In genomic region chr7:485188-486081, GRCh38 we compare ENCODE assay signal across 11 cellular contexts. TPM values are rescaled to one million over a fixed set of nuclear protein-coding genes. Genes with fewer than 3 reads are reported as not detected.
DNase-seq lines count a peak whose midpoint lies in the region; ATAC-seq and TF ChIP-seq lines count a peak whose summit lies in the region.
"Had no signal": no experiment of that assay in that cellular context is flagged by ENCODE, and none has a peak within 500 bp of the region (broad histone marks: within the 10 kb centered on the region; RNA-seq: fewer than 3 reads in every experiment).

No MANE protein-coding gene starts in this region.

- dilution Hi-C loops in mammary epithelial cell (cut with HindIII; ENCODE audit: low sequenced_read_pairs) = no loop called here

- no peaks in the 10 kb centered on the region for H4K20me1 ChIP-seq in mammary epithelial cell (ENCODE audit: insufficient read depth, low read length)

- in situ Hi-C loops in mammary epithelial cell (cut with MboI; ENCODE audit: low sequenced_read_pairs in 2 of 2) = no loop called here

- TF ChIP-seq POLR2A in right lobe of liver (IDR thresholded peaks at IDR 0.05) (no peak), stomach (IDR thresholded peaks at IDR 0.05) (no peak)

- intact Hi-C loops in mammary epithelial cell (cut with micrococcal nuclease) (no loop called here), right lobe of liver (cut with DNase I) (no loop called here), stomach (cut with DNase I; ENCODE audit: low total_unique reads) (no loop called here)

- CTCF ChIA-PET in mammary epithelial cell (lab: Charles Lee; ENCODE audit: low non-redundant PET) = no interaction called here

- no peaks in the 10 kb centered on the region for H3K36me3 ChIP-seq in mammary epithelial cell (ENCODE audit: insufficient read depth, low read length)
- H3K36me3 ChIP-seq in right lobe of liver = no peaks in the 10 kb centered on the region
- H3K36me3 ChIP-seq in stomach = no peaks in the 10 kb centered on the region

- WGBS in mammary epithelial cell (ENCODE audit: low coverage, missing lambda C conversion rate) = 19% methylated on average over 8 of the region's 25 CpGs
- WGBS in right lobe of liver (ENCODE audit: insufficient coverage, low coverage, low lambda C conversion rate, missing lambda C conversion rate) = 76% methylated on average over 12 of the region's 25 CpGs
- WGBS in stomach, 5 donors = 29 to 50% (median 46%) methylated on average over 7 to 25 of the region's 25 CpGs

- no TSS peak for BruUV-seq in mammary epithelial cell (replicated peaks; lab: Mats Ljungman, UMichigan)

- no peak overlapping the region for H3K27ac ChIP-seq in mammary epithelial cell (ENCODE audit: insufficient read depth, low read depth, low read length)
- H3K27ac ChIP-seq in right lobe of liver = no peak overlapping the region
- no peak overlapping the region for H3K27ac ChIP-seq in stomach

- peak in 1 of 4 donors; percentile 23 for ATAC-seq in right lobe of liver
- ATAC-seq in GM18858 (IDR thresholded peaks at IDR 0.05; ENCODE audit: unreplicated experiment) = no peak
- ATAC-seq in HG03039 (IDR thresholded peaks at IDR 0.05; ENCODE audit: unreplicated experiment) = no peak
- ATAC-seq: CD8-positive, alpha-beta T cell; T-helper 17 cell had no signal

- no peak overlapping the region for H3K9ac ChIP-seq in mammary epithelial cell (ENCODE audit: insufficient read depth, low read length)

- peak overlapping the region; percentile 79 for H3K4me2 ChIP-seq in mammary epithelial cell (ENCODE audit: insufficient read depth, low read depth, low read length)

- TF ChIP-seq EP300 in stomach (IDR thresholded peaks at IDR 0.05) = no peak

- TF ChIP-seq CTCF in mammary epithelial cell (conservative IDR thresholded peaks at IDR 0.05 in 1 of 2, IDR thresholded peaks at IDR 0.05 in 1 of 2; ENCODE audit: extremely low read depth in 1 of 2, insufficient read depth in 1 of 2, low read depth in 1 of 2, low read length in 2 of 2) (peak in 1 of 2 donors; percentile 18), right lobe of liver (IDR thresholded peaks at IDR 0.05) (no peak), stomach (IDR thresholded peaks at IDR 0.05) (no peak)

- no peak overlapping the region for H3K4me3 ChIP-seq in mammary epithelial cell (replicated peaks in 1 of 3; ENCODE audit: insufficient read depth in 1 of 3, low read depth in 2 of 3, low read length in 3 of 3)
- no peak overlapping the region for H3K4me3 ChIP-seq in right lobe of liver
- no peak overlapping the region for H3K4me3 ChIP-seq in stomach

- H3K9me3 ChIP-seq in mammary epithelial cell (replicated peaks; ENCODE audit: insufficient read depth, low read length) = no peaks in the 10 kb centered on the region
- no peaks in the 10 kb centered on the region for H3K9me3 ChIP-seq in right lobe of liver
- no peaks in the 10 kb centered on the region for H3K9me3 ChIP-seq in stomach

- peak overlapping the region; percentile 76 for H2AFZ ChIP-seq in mammary epithelial cell (ENCODE audit: low read depth, low read length)

- H3K4me1 ChIP-seq in mammary epithelial cell (ENCODE audit: insufficient read depth, low read length) (peaks cover 30% of the 10 kb centered on the region), right lobe of liver (no peaks in the 10 kb centered on the region), stomach (peaks cover 0 to 22% (median 13%) of the 10 kb centered on the region in 4 donors)

- H3K27me3 ChIP-seq in mammary epithelial cell (ENCODE audit: insufficient read depth, low read length) = no peaks in the 10 kb centered on the region
- no peaks in the 10 kb centered on the region for H3K27me3 ChIP-seq in right lobe of liver
- H3K27me3 ChIP-seq in stomach = peaks cover 0 to 42% (median 3%) of the 10 kb centered on the region in 3 donors

- DNase-seq in HT-29 (ENCODE audit: low spot score) = peak; percentile 58
- peak; percentile 60 for DNase-seq in mammary epithelial cell
- peak in 2 of 3 donors; percentile 20 to 56 for DNase-seq in right lobe of liver
- peak; percentile 47 for DNase-seq in stomach
- no peak for DNase-seq in AML-193 (lab: John Stamatoyannopoulos, UW)
- DNase-seq: activated CD4-positive, alpha-beta T cell treated with anti-CD3 and anti-CD28 coated beads, Interleukin-2, amount 10 ng/mL, durations not matched to agents 24 days and 14 days; effector memory CD4-positive, alpha-beta T cell; T-helper 17 cell had no signal

- H3K79me2 ChIP-seq in mammary epithelial cell (ENCODE audit: insufficient read depth, low read length) = no peaks in the 10 kb centered on the region

RNA-seq across cellular contexts. Expression of gene PDGFA, which starts 34.2 kb away (rescaled TPM):
- total RNA-seq in HT-29 (2014; rRNA removed; shearing (Covaris generic)) = 15.8 and 17.3 TPM in 2 replicates
- total RNA-seq in mammary epithelial cell = 100 to 1,000 TPM in 1 of 2 donors, 10 to 100 TPM in 1; 60.5 to 167 TPM
- 29.2 TPM for polyA plus RNA-seq in mammary epithelial cell
- 93.4 TPM for polyA minus RNA-seq in mammary epithelial cell
- total RNA-seq in right lobe of liver = 10 to 100 TPM in 3 of 6 experiments, 1 to 10 TPM in 3; 2.3 to 20.9 (median 8.4) TPM
- 10 to 100 TPM; 11.1 to 93.0 (median 55.9) TPM for total RNA-seq in stomach
- polyA plus RNA-seq in stomach = 10 to 100 TPM; 15.0 to 36.0 (median 25.3) TPM

Comparison
In these comparisons a context has a peak if more than half of its experiments do, and no peak if none do; other contexts are left out.
1. DNase-seq: peak in HT-29 (single experiment), mammary epithelial cell (single experiment), right lobe of liver (2 of 3) and stomach (single experiment); none in AML-193 (0 of 2).